Comparison of ENCODE assay signal across 12 cellular contexts in genomic region chr7:134991469-134992339, GRCh38. TPM values are rescaled to one million over a fixed set of nuclear protein-coding genes. Genes with fewer than 3 reads are reported as not detected.
DNase-seq lines count a peak whose midpoint lies in the region; ATAC-seq, FAIRE-seq and TF ChIP-seq lines count a peak whose summit lies in the region.
"Had no signal": no experiment of that assay in that cellular context is flagged by ENCODE, and none has a peak within 500 bp of the region (broad histone marks: within the 10 kb centered on the region; RNA-seq: fewer than 3 reads in every experiment).

No MANE protein-coding gene starts in this region.

- no TSS peak for BruUV-seq in HepG2 (replicated peaks; lab: Mats Ljungman, UMichigan)

- H4K20me1 ChIP-seq in HepG2 (ENCODE audit: insufficient read depth, low read length) (no peaks in the 10 kb centered on the region), GM23248 (ENCODE audit: insufficient read depth) (no peaks in the 10 kb centered on the region)

- H3K27me3 Mint-ChIP-seq in activated CD4-positive, alpha-beta T cell treated with anti-CD3 and anti-CD28 coated beads for 36 hours = no peaks in the 10 kb centered on the region

- H3K4me1 ChIP-seq in adipocyte (ENCODE audit: control insufficient read depth, insufficient read depth, low read length) (peaks cover 27% of the 10 kb centered on the region), HepG2 (ENCODE audit: insufficient read depth, low read length) (peaks cover 83% of the 10 kb centered on the region), subcutaneous abdominal adipose tissue (ENCODE audit: control insufficient read depth in 5 of 5, insufficient read depth in 5 of 5, low read length in 5 of 5) (peaks cover 0 to 24% (median 14%) of the 10 kb centered on the region in 5 donors), GM23248 (ENCODE audit: insufficient read depth) (peaks cover 4% of the 10 kb centered on the region; the same call in 1 of the 2 replicates)

- intact Hi-C loops in activated CD4-positive, alpha-beta T cell treated with anti-CD3 and anti-CD28 coated beads for 36 hours (cut with DNase I, micrococcal nuclease) = no loop called here
- intact Hi-C loops in HepG2 (cut with micrococcal nuclease; ENCODE audit: unreplicated experiment) = loop anchor here (1.0 to 5.0 kb wide), 2 partner anchors 89 to 157 kb away; partner anchors contain the start of gene TMEM140

- peak overlapping the region; percentile 80 for H3K4me2 ChIP-seq in HepG2 (ENCODE audit: low read depth, low read length)
- H3K4me2 ChIP-seq in GM23248 (ENCODE audit: unreplicated experiment) = no peak overlapping the region

- 0% methylated on average over 2 of the region's 2 CpGs for WGBS in HepG2 (ENCODE audit: low lambda C conversion rate)
- WGBS in GM23248 (ENCODE audit: low coverage in 1 of 2, low lambda C conversion rate in 2 of 2, missing lambda C conversion rate in 2 of 2), 2 experiments = 97 to 100% methylated on average over 2 of the region's 2 CpGs

- no peak for TF ChIP-seq CTCF in HepG2 (CRISPR knock-in tag; IDR thresholded peaks at IDR 0.05)

- H2AFZ ChIP-seq in HepG2 (ENCODE audit: low read length) = no peak overlapping the region
- H2AFZ ChIP-seq in GM23248 = no peak overlapping the region

- H3K4me3 ChIP-seq in adipocyte (ENCODE audit: low read length) (no peak overlapping the region), HepG2 (replicated peaks in 1 of 3; ENCODE audit: insufficient read depth in 1 of 3, low read depth in 2 of 3, low read length in 3 of 3) (peak overlapping the region in 2 of 3 experiments; percentile 6 to 31; a peak in 1 of 6 replicates), subcutaneous abdominal adipose tissue (ENCODE audit: low read depth in 1 of 5, low read length in 5 of 5) (no peak overlapping the region), GM23248 (no peak overlapping the region)

- CTCF ChIA-PET in activated CD4-positive, alpha-beta T cell treated with anti-CD3 and anti-CD28 coated beads for 36 hours (lab: Charles Lee) = no interaction called here
- CTCF ChIA-PET in HepG2 (lab: Yijun Ruan, JAX; ENCODE audit: low intra/inter-chr PET ratio, low total read pairs) = no interaction called here

- ATAC-seq in activated CD4-positive, alpha-beta T cell treated with anti-CD3 and anti-CD28 coated beads for 36 hours = no peak
- peak; percentile 94 for ATAC-seq in HepG2

- H3K27ac ChIP-seq in HepG2 (ENCODE audit: extremely low read length, insufficient read depth, low read length) = peak overlapping the region; percentile 96
- H3K27ac ChIP-seq in subcutaneous abdominal adipose tissue (ENCODE audit: low read depth, low read length) = peak overlapping the region; percentile 14
- H3K27ac ChIP-seq in GM23248 = no peak overlapping the region

- DNase-seq in activated CD4-positive, alpha-beta T cell treated with anti-CD3 and anti-CD28 coated beads for 36 hours = no peak
- no peak for DNase-seq in activated CD4-positive, alpha-beta T cell treated with anti-CD3 and anti-CD28 coated beads for 48 hours
- peak; percentile 15 for DNase-seq in adipocyte (ENCODE audit: low read depth)
- DNase-seq in HepG2 (ENCODE audit: low spot score) = peak; percentile 93
- no peak for DNase-seq in NCI-H345 treated with DMSO at 0.1 percent for 48 hours (lab: John Stamatoyannopoulos, UW; ENCODE audit: unreplicated experiment)
- DNase-seq in GM23248 = no peak
- DNase-seq in dermis blood vessel endothelial cell = no peak
- DNase-seq: DMS79 treated with DMSO at 0.1 percent for 48 hours, H9, MV-4-11, NCI-H82 had no signal

- TF ChIP-seq POLR2A in HepG2 (IDR thresholded peaks at IDR 0.05; ENCODE audit: insufficient read depth in 1 of 2, low read depth in 2 of 2, low read length in 2 of 2) = no peak

- POLR2A ChIA-PET in activated CD4-positive, alpha-beta T cell treated with anti-CD3 and anti-CD28 coated beads for 36 hours (lab: Charles Lee) = no interaction called here
- POLR2A ChIA-PET in HepG2 (lab: Yijun Ruan, JAX) = interaction anchor here (0.8 to 2.3 kb wide), 11 partner anchors 9 to 179 kb away, joined by 3 to 18 read pairs (median 5); partner anchors contain the start of genes CYREN and TMEM140

- H3K27me3 ChIP-seq in adipocyte (replicated peaks; ENCODE audit: control insufficient read depth, insufficient read depth, low read length) (no peaks in the 10 kb centered on the region), HepG2 (ENCODE audit: control insufficient read depth in 1 of 2, insufficient read depth in 2 of 2, low read length in 2 of 2) (no peaks in the 10 kb centered on the region; a peak in 2 of 5 replicates), subcutaneous abdominal adipose tissue (ENCODE audit: control insufficient read depth in 5 of 5, insufficient read depth in 4 of 5, low read length in 5 of 5) (no peaks in the 10 kb centered on the region), GM23248 (replicated peaks; ENCODE audit: insufficient read depth) (no peaks in the 10 kb centered on the region)

- H3K27ac Mint-ChIP-seq in activated CD4-positive, alpha-beta T cell treated with anti-CD3 and anti-CD28 coated beads for 36 hours = peak overlapping the region; percentile 83
- H3K27ac Mint-ChIP-seq: H9 had no signal

- H3K9me2 ChIP-seq in GM23248 (ENCODE audit: insufficient read depth) = no peaks in the 10 kb centered on the region

- H3K9me3 ChIP-seq in adipocyte (ENCODE audit: control insufficient read depth, low read length) (no peaks in the 10 kb centered on the region), HepG2 (ENCODE audit: low read length) (no peaks in the 10 kb centered on the region), subcutaneous abdominal adipose tissue (ENCODE audit: control insufficient read depth in 5 of 5, low read length in 5 of 5) (no peaks in the 10 kb centered on the region), GM23248 (ENCODE audit: low read depth) (no peaks in the 10 kb centered on the region)

- peak; percentile 8; the same call in 1 of the 2 replicates for TF ChIP-seq RAD21 in HepG2 (CRISPR knock-in tag; IDR thresholded peaks at IDR 0.05)

- no peak overlapping the region for H3K4me3 Mint-ChIP-seq in activated CD4-positive, alpha-beta T cell treated with anti-CD3 and anti-CD28 coated beads for 36 hours
- H3K4me3 Mint-ChIP-seq: H9 had no signal

- H3K9me3 Mint-ChIP-seq in activated CD4-positive, alpha-beta T cell treated with anti-CD3 and anti-CD28 coated beads for 36 hours (ENCODE audit: low read depth) = no peaks in the 10 kb centered on the region
- H3K9me3 Mint-ChIP-seq: H9 had no signal

- peaks cover 64% of the 10 kb centered on the region for H3K4me1 Mint-ChIP-seq in activated CD4-positive, alpha-beta T cell treated with anti-CD3 and anti-CD28 coated beads for 36 hours

- no peaks in the 10 kb centered on the region for H3F3A ChIP-seq in GM23248 (ENCODE audit: insufficient read depth)

- H3K36me3 ChIP-seq in adipocyte (ENCODE audit: control insufficient read depth, insufficient read depth, low read length, severe bottlenecking) (peaks cover 4% of the 10 kb centered on the region), HepG2 (replicated peaks in 1 of 2; ENCODE audit: control insufficient read depth in 1 of 2, insufficient read depth in 2 of 2, low read length in 2 of 2) (peaks cover 0 to 6% of the 10 kb centered on the region in 2 experiments; a peak in 1 of 5 replicates), subcutaneous abdominal adipose tissue (ENCODE audit: control insufficient read depth in 5 of 5, insufficient read depth in 5 of 5, low read length in 5 of 5) (peaks cover 0 to 23% (median 5%) of the 10 kb centered on the region in 5 donors), GM23248 (ENCODE audit: low read depth) (peaks cover 3% of the 10 kb centered on the region; the same call in 1 of the 2 replicates)

- FAIRE-seq in HepG2 (lab: Jason Lieb, UNC) = peak; percentile 78

- peaks cover 32% of the 10 kb centered on the region for H3K36me3 Mint-ChIP-seq in activated CD4-positive, alpha-beta T cell treated with anti-CD3 and anti-CD28 coated beads for 36 hours (ENCODE audit: low read depth)

- H3K9ac ChIP-seq in adipocyte (ENCODE audit: low read length) = no peak overlapping the region
- peak overlapping the region; percentile 62 for H3K9ac ChIP-seq in HepG2 (ENCODE audit: insufficient read depth, low read depth, low read length)
- H3K9ac ChIP-seq in subcutaneous abdominal adipose tissue (ENCODE audit: low read length in 5 of 5) = no peak overlapping the region
- H3K9ac ChIP-seq in GM23248 = no peak overlapping the region

- peak in 1 of 2 experiments; percentile 89; a peak in 3 of 4 replicates for TF ChIP-seq EP300 in HepG2 (IDR thresholded peaks at IDR 0.05; ENCODE audit: low read depth in 2 of 2, low read length in 2 of 2)
- peak; percentile 56; the same call in 1 of the 2 replicates for TF ChIP-seq EP300 in HepG2 (CRISPR knock-in tag; IDR thresholded peaks at IDR 0.05; ENCODE audit: borderline replicate concordance)

- in situ Hi-C loops in HepG2 (cut with HindIII; ENCODE audit: extremely low pct_ligation_motif_present, low pct_unique_long_range_greater_than_20kb) = loop anchor here (5.0 kb wide), 1 partner anchor 176 kb away; no protein-coding TSS in a partner anchor
- in situ Hi-C loops in GM23248 (cut with MboI) = no loop called here

- H3K79me2 ChIP-seq in HepG2 (ENCODE audit: insufficient read depth, low read length) (peaks cover 46% of the 10 kb centered on the region), GM23248 (ENCODE audit: insufficient read depth) (peaks cover 14% of the 10 kb centered on the region)

RNA-seq across cellular contexts. Expression of gene AGBL3, which starts 5.4 kb away (rescaled TPM):
- 1 to 10 TPM; 2.1 to 2.2 TPM for total RNA-seq in activated CD4-positive, alpha-beta T cell treated with anti-CD3 and anti-CD28 coated beads for 36 hours
- total RNA-seq in HepG2 (2016; rRNA removed; fragmentation: Illumina TruSeq; extraction: Trizol) = 5.5 and 7.2 TPM in 2 replicates
- 0.71 and 0.91 TPM in 2 replicates for total RNA-seq in HepG2 (2016; cell fraction: cytosol; rRNA removed; fragmentation: Illumina TruSeq; extraction: Trizol; ENCODE audit: low read depth)
- total RNA-seq in HepG2 (2016; cell fraction: insoluble cytoplasmic fraction; rRNA removed; fragmentation: Illumina TruSeq; extraction: Trizol) = 6.2 and 8.4 TPM in 2 replicates
- 2.8 and 3.1 TPM in 2 replicates for total RNA-seq in HepG2 (2016; cell fraction: membrane; rRNA removed; fragmentation: Illumina TruSeq; extraction: Trizol)
- 16.0 and 17.0 TPM in 2 replicates for total RNA-seq in HepG2 (2016; cell fraction: nucleus; rRNA removed; fragmentation: Illumina TruSeq; extraction: Trizol)
- polyA plus RNA-seq in HepG2 (2011; rRNA removed) = 2.0 and 2.2 TPM in 2 replicates
- polyA plus RNA-seq in HepG2 (2011; cell fraction: cytosol; rRNA removed) = 0.87 and 1.5 TPM in 2 replicates
- polyA plus RNA-seq in HepG2 (2011; cell fraction: nucleus; rRNA removed) = 2.3 and 4.2 TPM in 2 replicates
- polyA plus RNA-seq in HepG2 (2012) = 3.5 and 5.1 TPM in 2 replicates
- polyA plus RNA-seq in HepG2 (2016; cell fraction: cytosol; fragmentation: Illumina TruSeq; extraction: Trizol; ENCODE audit: low read depth) = 1.1 and 1.4 TPM in 2 replicates
- 6.1 and 6.8 TPM in 2 replicates for polyA plus RNA-seq in HepG2 (2016; cell fraction: insoluble cytoplasmic fraction; fragmentation: Illumina TruSeq; extraction: Trizol; ENCODE audit: low read depth)
- 2.3 and 2.4 TPM in 2 replicates for polyA plus RNA-seq in HepG2 (2016; cell fraction: membrane; fragmentation: Illumina TruSeq; extraction: Trizol; ENCODE audit: low read depth)
- polyA plus RNA-seq in HepG2 (2016; cell fraction: nucleus; fragmentation: Illumina TruSeq; extraction: Trizol; ENCODE audit: insufficient read depth, low read depth) = 23.0 and 23.2 TPM in 2 replicates
- 0.26 and 1.0 TPM in 2 replicates for polyA minus RNA-seq in HepG2 (2011; rRNA and poly(A)+ RNA removed; ENCODE audit: low replicate concordance)
- 0.20 and 0.35 TPM in 2 replicates for polyA minus RNA-seq in HepG2 (2011; cell fraction: cytosol; rRNA and poly(A)+ RNA removed)
- 11.5 and 11.9 TPM in 2 replicates for polyA minus RNA-seq in HepG2 (2011; cell fraction: nucleus; rRNA and poly(A)+ RNA removed)
- total RNA-seq in GM23248 (2014; rRNA removed; shearing (Covaris generic)) = 2.4 TPM in 2 replicates
- 1.4 and 1.5 TPM in 2 replicates for polyA plus RNA-seq in GM23248 (2016; fragmentation: Nextera tagmentation; extraction: Ambion mirVana)
- 1.6 and 1.7 TPM in 2 replicates for total RNA-seq in dermis blood vessel endothelial cell

Comparison
In these comparisons a context has a peak if more than half of its experiments do, and no peak if none do; other contexts are left out.
1. DNase-seq: peak in adipocyte (single experiment) and HepG2 (single experiment); none in activated CD4-positive, alpha-beta T cell treated with anti-CD3 and anti-CD28 coated beads for 36 hours (single experiment), activated CD4-positive, alpha-beta T cell treated with anti-CD3 and anti-CD28 coated beads for 48 hours (single experiment), NCI-H345 treated with DMSO at 0.1 percent for 48 hours (single experiment), GM23248 (single experiment) and dermis blood vessel endothelial cell (single experiment).
2. H3K4me3 ChIP-seq: peak in HepG2 (2 of 3); none in adipocyte (single experiment), subcutaneous abdominal adipose tissue (0 of 5) and GM23248 (single experiment).